8 cellular contexts compared by ENCODE assay signal in the genomic region with DNA sequence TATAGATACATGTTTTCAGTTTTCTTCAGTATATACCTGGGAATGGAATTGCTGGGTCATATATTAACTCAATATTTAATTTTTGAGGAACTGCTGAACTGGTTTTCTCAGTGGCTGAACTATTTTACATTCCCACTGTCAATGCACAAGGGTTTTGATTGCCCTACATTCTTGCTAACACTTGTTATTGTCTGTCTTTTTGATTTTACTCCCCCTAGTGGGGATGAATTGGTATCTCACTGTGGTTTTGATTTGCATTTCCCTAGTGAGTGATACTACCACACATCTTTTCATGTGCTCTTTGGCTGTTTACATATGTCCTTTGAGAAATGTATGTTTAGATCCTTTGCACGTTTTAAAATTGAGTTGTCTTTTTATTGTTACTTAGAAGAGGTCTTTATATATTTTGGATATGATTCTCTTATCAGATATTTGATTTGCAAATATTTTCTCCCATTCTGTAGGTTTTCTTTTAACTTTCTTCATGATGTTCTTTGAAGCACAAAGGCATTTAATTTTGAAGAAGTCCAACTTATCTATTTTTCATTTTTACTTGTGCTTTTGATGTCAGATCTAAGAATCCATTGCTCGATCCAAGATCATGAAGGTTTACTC. TPM values are rescaled to one million over a fixed set of nuclear protein-coding genes. Genes with fewer than 3 reads are reported as not detected.
A peak's percentile ranks its signal among the peaks of the same experiment; 100 is the strongest.
DNase-seq lines count a peak whose midpoint lies in the region; ATAC-seq and TF ChIP-seq lines count a peak whose summit lies in the region.

No MANE protein-coding gene starts in this region.

- peak; percentile 90 for TF ChIP-seq CTCF in CD8-positive, alpha-beta T cell (IDR thresholded peaks at IDR 0.05)
- TF ChIP-seq CTCF in GM20000 (IDR thresholded peaks at IDR 0.05; ENCODE audit: extremely low read depth, missing control alignments), result peak; percentile 36
- peak; percentile 57 to 84 (median 72) for TF ChIP-seq CTCF in adrenal gland (IDR thresholded peaks at IDR 0.05)

- H3K4me1 Mint-ChIP-seq in CD8-positive, alpha-beta T cell (ENCODE audit: low read depth), result no peaks in the 10 kb centered on the region

- peak; percentile 77 for ATAC-seq in CD8-positive, alpha-beta T cell
- ATAC-seq in GM21576 (IDR thresholded peaks at IDR 0.05; ENCODE audit: unreplicated experiment) (no peak), HG03135 (IDR thresholded peaks at IDR 0.05; ENCODE audit: unreplicated experiment) (no peak)

- H3K36me3 Mint-ChIP-seq in CD8-positive, alpha-beta T cell, result no peaks in the 10 kb centered on the region

- no peak overlapping the region for H3K27ac Mint-ChIP-seq in CD8-positive, alpha-beta T cell

- intact Hi-C loops in CD8-positive, alpha-beta T cell (cut with DNase I, micrococcal nuclease), result loop anchor here (1.0 kb wide), 3 partner anchors 36 to 106 kb away; no protein-coding TSS in a partner anchor
- intact Hi-C loops in adrenal gland (cut with DNase I), result loop anchor here in 1 of 2 donors (5.0 kb wide), 1 partner anchor 106 kb away; no protein-coding TSS in a partner anchor

- POLR2A ChIA-PET in CD8-positive, alpha-beta T cell (lab: Charles Lee), result no interaction called here

- CTCF ChIA-PET in CD8-positive, alpha-beta T cell (lab: Charles Lee), result interaction anchor here (1.0 kb wide), 1 partner anchor 95 kb away, joined by 3 read pairs; no protein-coding TSS in a partner anchor

- no peaks in the 10 kb centered on the region for H3K27me3 ChIP-seq in CD8-positive, alpha-beta T cell (ENCODE audit: insufficient read depth, low read length)
- no peaks in the 10 kb centered on the region for H3K27me3 ChIP-seq in adrenal gland

- H3K9me3 Mint-ChIP-seq in CD8-positive, alpha-beta T cell, result no peaks in the 10 kb centered on the region

- no peak for DNase-seq in CD8-positive, alpha-beta T cell
- DNase-seq in GM20000 (ENCODE audit: low spot score), result peak; percentile 67
- DNase-seq in NCI-H2196 (lab: John Stamatoyannopoulos, UW; ENCODE audit: unreplicated experiment), result peak; percentile 51
- no peak for DNase-seq in adrenal gland
- peak; percentile 63 for DNase-seq in iPS-NIHi7 (ENCODE audit: extremely low spot score)
- no peak for DNase-seq in NCI-H187 (lab: John Stamatoyannopoulos, UW)

- WGBS in adrenal gland, 4 donors, result 53 to 60% (median 60%) methylated on average over 2 of the region's 2 CpGs

- H3K4me3 Mint-ChIP-seq in CD8-positive, alpha-beta T cell, result no peak overlapping the region

- H3K36me3 ChIP-seq in CD8-positive, alpha-beta T cell (ENCODE audit: insufficient read depth, low read length), result no peaks in the 10 kb centered on the region
- no peaks in the 10 kb centered on the region for H3K36me3 ChIP-seq in adrenal gland (replicated peaks in 1 of 2)

- H3K4me3 ChIP-seq in CD8-positive, alpha-beta T cell (ENCODE audit: low read depth, low read length), result no peak overlapping the region
- no peak overlapping the region for H3K4me3 ChIP-seq in adrenal gland

- TF ChIP-seq POLR2A in adrenal gland (IDR thresholded peaks at IDR 0.05), result no peak

- H3K27me3 Mint-ChIP-seq in CD8-positive, alpha-beta T cell (ENCODE audit: low read depth), result no peaks in the 10 kb centered on the region

- no peak overlapping the region for H3K27ac ChIP-seq in CD8-positive, alpha-beta T cell (ENCODE audit: low read depth, low read length)
- no peak overlapping the region for H3K27ac ChIP-seq in adrenal gland

- no peaks in the 10 kb centered on the region for H3K4me1 ChIP-seq in CD8-positive, alpha-beta T cell (ENCODE audit: insufficient read depth, low read length)
- H3K4me1 ChIP-seq in adrenal gland (replicated peaks in 1 of 2), result no peaks in the 10 kb centered on the region

- H3K9me3 ChIP-seq in CD8-positive, alpha-beta T cell (ENCODE audit: low read length), result no peaks in the 10 kb centered on the region
- no peaks in the 10 kb centered on the region for H3K9me3 ChIP-seq in adrenal gland (replicated peaks in 1 of 3)

RNA-seq across cellular contexts. Expression of a gene that starts 36.2 kb away (rescaled TPM):
- total RNA-seq in CD8-positive, alpha-beta T cell, result 10 to 100 TPM; 16.3 to 25.3 TPM
- 10 to 100 TPM; 12.2 to 24.1 (median 18.8) TPM for total RNA-seq in adrenal gland
- 10 to 100 TPM; 12.3 to 28.8 (median 24.8) TPM for polyA plus RNA-seq in adrenal gland

Comparison
In these comparisons a context has a peak if more than half of its experiments do, and no peak if none do; other contexts are left out.
1. DNase-seq: peak in GM20000 (single experiment), NCI-H2196 (single experiment) and iPS-NIHi7 (single experiment); none in CD8-positive, alpha-beta T cell (0 of 7), adrenal gland (0 of 7) and NCI-H187 (0 of 2).
2. CTCF ChIP-seq: peak in every context shown above with its lines; median percentile 90 in CD8-positive, alpha-beta T cell; 72 in adrenal gland; 36 in GM20000.